Comparison of ENCODE assay signal across 31 cellular contexts in the genomic region with DNA sequence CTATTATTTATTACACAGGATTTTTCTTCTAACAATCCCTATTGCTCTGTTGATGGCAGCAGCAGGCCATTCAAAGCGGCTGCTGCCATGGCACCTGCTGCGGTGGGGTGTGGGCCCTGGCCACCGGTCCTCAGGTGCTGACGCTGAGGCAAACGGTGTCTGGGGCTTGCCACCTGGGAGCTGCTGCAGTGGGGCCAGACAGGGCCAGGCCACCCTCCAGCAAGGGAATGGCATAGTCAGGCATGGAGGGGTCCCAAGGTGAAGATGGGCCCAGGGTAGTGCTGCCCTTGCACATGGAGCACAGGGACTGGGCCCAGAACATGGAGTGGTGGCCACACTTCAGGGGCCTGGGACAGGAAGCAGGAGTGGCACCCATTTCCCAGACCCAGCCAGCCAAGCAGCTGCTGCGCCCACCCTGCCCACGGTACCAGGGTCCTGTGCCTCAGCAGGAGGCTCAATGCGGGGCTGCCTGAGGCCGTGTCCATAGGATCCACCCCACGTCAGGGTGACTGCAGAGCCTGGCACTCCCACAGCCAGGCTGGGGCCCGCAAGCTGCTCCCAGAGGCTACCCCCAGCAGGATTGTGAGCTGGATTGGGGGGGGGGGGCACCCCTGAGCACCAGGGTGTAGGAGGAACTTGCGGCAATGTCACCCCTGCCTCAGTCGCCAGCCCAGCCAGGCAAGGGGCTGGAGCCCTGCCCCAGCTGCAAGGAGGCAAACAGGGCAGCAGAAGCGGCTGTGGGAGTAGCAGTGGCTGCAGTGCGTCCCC. TPM values are rescaled to one million over a fixed set of nuclear protein-coding genes. Genes with fewer than 3 reads are reported as not detected.
"Had no signal": no experiment of that assay in that cellular context is flagged by ENCODE, and none has a peak within 500 bp of the region (broad histone marks: within the 10 kb centered on the region; RNA-seq: fewer than 3 reads in every experiment).

No MANE protein-coding gene starts in this region.

- H3K9me3 ChIP-seq: esophagus squamous epithelium, prostate gland, right atrium auricular region, thoracic aorta had no signal

- ATAC-seq: effector memory CD8-positive, alpha-beta T cell; left colon; sciatic nerve had no signal

- H2AFZ ChIP-seq: neural progenitor cell had no signal

- H3K27ac ChIP-seq: esophagus squamous epithelium, heart right ventricle, left ventricle myocardium inferior, neural progenitor cell, prostate gland, right atrium auricular region, thoracic aorta, tibial nerve had no signal

- H3K36me3 ChIP-seq: esophagus squamous epithelium, heart right ventricle, left ventricle myocardium inferior, neural progenitor cell, prostate gland, right atrium auricular region, thoracic aorta, tibial nerve had no signal

- H3K4me2 ChIP-seq: neural progenitor cell, smooth muscle cell had no signal

- H3K27me3 ChIP-seq: esophagus squamous epithelium, heart right ventricle, neural progenitor cell, right atrium auricular region, tibial nerve had no signal

- H3K27me3 Mint-ChIP-seq: effector memory CD8-positive, alpha-beta T cell; memory B cell had no signal

- H3K4me3 Mint-ChIP-seq: effector memory CD8-positive, alpha-beta T cell; memory B cell; nephron; neural progenitor cell had no signal

- H3K9me3 Mint-ChIP-seq: nephron, neural progenitor cell had no signal

- H3K4me3 ChIP-seq: esophagus squamous epithelium, heart right ventricle, left ventricle myocardium inferior, lung, neural progenitor cell, prostate gland, right atrium auricular region, smooth muscle cell, thoracic aorta, tibial nerve had no signal

- H3K4me1 Mint-ChIP-seq: memory B cell, nephron, neural progenitor cell had no signal

- H3K4me1 ChIP-seq: esophagus squamous epithelium, heart right ventricle, left ventricle myocardium inferior, neural progenitor cell, prostate gland, right atrium auricular region, tibial nerve had no signal

- DNase-seq: cortex of kidney; effector memory CD8-positive, alpha-beta T cell; erythroblast; esophagus squamous epithelium; foreskin melanocyte; glutamatergic neuron; heart right ventricle; hippocampal formation; kidney glomerular epithelial cell; left colon; left ventricle myocardium inferior; nucleus accumbens; stimulated activated CD4-positive, alpha-beta T cell treated with anti-CD3 and anti-CD28 coated beads, Interleukin-12 subunit alpha, Interleukin-12 subunit beta, amount 100 ng/mL, for 4 hours; stimulated activated CD4-positive, alpha-beta T cell treated with anti-CD3 and anti-CD28 coated beads, Interleukin-1b, Interleukin-23, amount 100 ng/mL, for 48 hours; stimulated activated CD4-positive, alpha-beta T cell treated with anti-CD3 and anti-CD28 coated beads, Interleukin-4, amount 100 ng/mL, for 1 hour; stimulated activated CD8-positive, alpha-beta memory T cell treated with anti-CD3 and anti-CD28 coated beads, Interleukin-4, amount 100 ng/mL, for 48 hours; stimulated activated naive CD4-positive, alpha-beta T cell treated with Interleukin-2 at 50 U/mL for 16 hours had no signal

- H3K27ac Mint-ChIP-seq: effector memory CD8-positive, alpha-beta T cell; memory B cell; nephron; neural progenitor cell had no signal

RNA-seq across cellular contexts. Expression of a gene that starts 53.9 kb away (rescaled TPM):
- total RNA-seq: dermis microvascular lymphatic vessel endothelial cell, esophagus squamous epithelium, heart right ventricle, left colon, left ventricle myocardium inferior, lung, mononuclear cell, osteocyte, right atrium auricular region, sciatic nerve, smooth muscle cell, thoracic aorta, urinary bladder had no signal
